Comparison of ENCODE assay signal across 3 cellular contexts in genomic region chr5:1061916-1062315, GRCh38.
TF ChIP-seq lines count a peak whose summit lies in the region.

No MANE protein-coding gene starts in this region.

TF ChIP-seq in SK-N-SH, 30 proteins besides CTCF, POLR2A, EP300 and RAD21:
- TF ChIP-seq IRF3 (IDR thresholded peaks at IDR 0.05; ENCODE audit: low read depth, low read length) (no peak), NRF1 (IDR thresholded peaks at IDR 0.05; ENCODE audit: low read depth, low read length) (no peak), PBX3 (IDR thresholded peaks at IDR 0.05) (no peak), ZBTB33 (IDR thresholded peaks at IDR 0.05; ENCODE audit: borderline replicate concordance, low read depth) (no peak), TEAD4 (IDR thresholded peaks at IDR 0.05; ENCODE audit: borderline replicate concordance, insufficient read depth) (no peak), MAX (IDR thresholded peaks at IDR 0.05; ENCODE audit: low read depth) (no peak), USF1 (IDR thresholded peaks at IDR 0.05; ENCODE audit: borderline replicate concordance, low read depth) (no peak)
TF ChIP-seq in SK-N-SH: peak in this region for 0.

TF ChIP-seq in SK-N-SH treated with all-trans-retinoic acid at 6 μM for 48 hours, 23 proteins besides CTCF, POLR2A, EP300 and RAD21:
- TF ChIP-seq CSRNP3 (CRISPR knock-in tag; IDR thresholded peaks at IDR 0.05) (no peak), BACH2 (CRISPR knock-in tag; IDR thresholded peaks at IDR 0.05; ENCODE audit: borderline replicate concordance) (no peak), CSDC2 (CRISPR knock-in tag; IDR thresholded peaks at IDR 0.05) (no peak), POU6F1 (CRISPR knock-in tag; IDR thresholded peaks at IDR 0.05; ENCODE audit: borderline replicate concordance, low read depth) (no peak), OSR1 (CRISPR knock-in tag; IDR thresholded peaks at IDR 0.05) (no peak), PATZ1 (CRISPR knock-in tag; IDR thresholded peaks at IDR 0.05; ENCODE audit: borderline replicate concordance) (no peak), CREB5 (CRISPR knock-in tag; IDR thresholded peaks at IDR 0.05; ENCODE audit: low read depth) (no peak), ZC3H10 (CRISPR knock-in tag; IDR thresholded peaks at IDR 0.05) (no peak), ZNF565 (CRISPR knock-in tag; conservative IDR thresholded peaks at IDR 0.05; ENCODE audit: low read depth) (no peak), ISL1 (CRISPR knock-in tag; IDR thresholded peaks at IDR 0.05) (no peak)
TF ChIP-seq in SK-N-SH treated with all-trans-retinoic acid at 6 μM for 48 hours: peak in this region for 0.

TF ChIP-seq in HepG2, 621 proteins besides CTCF, POLR2A, EP300 and RAD21:
- TF ChIP-seq RBM22 (optimal IDR thresholded peaks at IDR 0.05; ENCODE audit: low read length) (peak; percentile 4), RCOR2 (CRISPR knock-in tag; IDR thresholded peaks at IDR 0.05) (no peak), NFE2L2 (IDR thresholded peaks at IDR 0.05; ENCODE audit: low read length) (no peak)
